In the genomic region with DNA sequence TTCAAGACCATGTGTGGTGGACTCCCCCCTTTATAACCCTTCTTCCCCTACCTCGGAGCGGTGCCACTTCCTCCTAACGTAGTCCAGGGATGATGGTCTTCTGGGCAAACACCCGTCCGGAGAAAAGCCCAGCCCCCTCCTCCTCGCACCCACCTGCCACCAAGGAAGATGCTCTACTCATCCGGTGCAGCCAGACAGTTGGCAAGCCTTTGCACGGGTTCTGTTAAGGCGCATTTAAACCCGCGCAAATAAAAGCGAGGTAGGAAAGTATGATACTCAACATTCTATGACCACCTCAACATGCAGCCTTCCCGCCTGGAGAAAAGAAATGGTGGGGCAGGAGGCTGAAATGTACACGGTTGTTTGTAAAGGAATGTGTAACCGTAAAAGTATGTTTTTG, we compare ENCODE assay signal across 19 cellular contexts. TPM values are rescaled to one million over a fixed set of nuclear protein-coding genes. Genes with fewer than 3 reads are reported as not detected.
"Had no signal": no experiment of that assay in that cellular context is flagged by ENCODE, and none has a peak within 500 bp of the region (broad histone marks: within the 10 kb centered on the region; RNA-seq: fewer than 3 reads in every experiment).

A gene (minus strand): TSS at position 101 of the 400 bp plus-strand sequence. CDS start 298 bp downstream, outside the sequence.

RNA-seq across cellular contexts. Expression of the gene that starts here (rescaled TPM):
- total RNA-seq: kidney; kidney epithelial cell; left colon; left lobe of liver; left ventricle myocardium inferior; left ventricle myocardium superior; lower leg skin; lower lobe of right lung; lung microvascular endothelial cell; mesenteric fat pad; mesothelial cell of epicardium; mononuclear cell; mucosa of descending colon; mucosa of gallbladder; naive thymus-derived CD4-positive, alpha-beta T cell had no signal
- polyA plus RNA-seq: immature natural killer cell; keratinocyte; liver; mammary epithelial cell; naive thymus-derived CD4-positive, alpha-beta T cell had no signal
